ENCODE assay signal across 19 cellular contexts in the genomic region with DNA sequence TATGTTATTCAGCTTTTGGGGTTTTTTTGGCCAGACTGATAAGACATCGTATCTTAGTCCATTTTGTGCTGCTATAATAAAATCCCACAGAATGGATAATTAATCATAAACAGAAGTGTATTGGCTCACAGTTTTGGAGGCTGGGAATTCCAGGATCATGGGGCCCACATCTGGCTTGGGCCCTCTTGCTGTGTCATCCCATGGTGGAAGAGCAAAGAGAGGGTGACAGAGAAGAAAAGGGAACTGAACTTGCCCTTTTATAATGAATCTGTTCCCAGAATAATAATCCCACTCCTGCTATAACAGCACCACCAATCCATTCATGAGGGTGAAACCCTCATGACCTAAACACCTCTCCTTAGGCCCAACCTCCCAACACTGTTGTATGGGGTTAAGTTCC. TPM values are rescaled to one million over a fixed set of nuclear protein-coding genes. Genes with fewer than 3 reads are reported as not detected.
DNase-seq lines count a peak whose midpoint lies in the region; ATAC-seq, FAIRE-seq and TF ChIP-seq lines count a peak whose summit lies in the region.
"Had no signal": no experiment of that assay in that cellular context is flagged by ENCODE, and none has a peak within 500 bp of the region (broad histone marks: within the 10 kb centered on the region; RNA-seq: fewer than 3 reads in every experiment).

No MANE protein-coding gene starts in this region.

- RAD21 ChIA-PET in HCT116 (lab: Charles Lee; ENCODE audit: low non-redundant PET in 1 of 2, low total read pairs in 2 of 2, uncharacterized antibody in 2 of 2, unreplicated experiment in 2 of 2), result no interaction called here
- RAD21 ChIA-PET in GM12878 (lab: Charles Lee; ENCODE audit: unreplicated experiment), result interaction anchor here (1.2 kb wide), 2 partner anchors 11 to 44 kb away, joined by 3 to 5 read pairs; no protein-coding TSS in a partner anchor

- H3K9me3 ChIP-seq in HCT116 (ENCODE audit: control insufficient read depth in 1 of 2, insufficient read depth in 1 of 2, low read depth in 1 of 2, low read length in 2 of 2) (no peaks in the 10 kb centered on the region), GM12878 (replicated peaks; ENCODE audit: control insufficient read depth, insufficient read depth, low read length) (no peaks in the 10 kb centered on the region)

- ATAC-seq in HCT116 (no peak), GM12878 (no peak), GM18858 (IDR thresholded peaks at IDR 0.05; ENCODE audit: unreplicated experiment) (no peak), GM19035 (IDR thresholded peaks at IDR 0.05; ENCODE audit: unreplicated experiment) (no peak)
- ATAC-seq in stimulated activated effector memory CD8-positive, alpha-beta T cell treated with anti-CD3 and anti-CD28 coated beads, Interleukin-12 subunit alpha, Interleukin-12 subunit beta, amount 100 ng/mL, for 72 hours, result no peak

- POLR2A ChIA-PET in HCT116 (lab: Charles Lee) (no interaction called here), GM12878 (lab: Charles Lee) (interaction anchor here (1.1 to 2.3 kb wide), 2 partner anchors 13 to 20 kb away, joined by 3 to 11 read pairs; no protein-coding TSS in a partner anchor)

- H3K36me3 Mint-ChIP-seq in stimulated activated effector memory CD8-positive, alpha-beta T cell treated with anti-CD3 and anti-CD28 coated beads, Interleukin-12 subunit alpha, Interleukin-12 subunit beta, amount 100 ng/mL, for 72 hours, result peaks cover 5% of the 10 kb centered on the region

- H3K4me3 ChIP-seq in HCT116 (replicated peaks in 1 of 2; ENCODE audit: low read depth in 1 of 2, low read length in 2 of 2) (no peak overlapping the region), GM12878 (no peak overlapping the region)
- H3K4me3 ChIP-seq: PC-9 had no signal

- H4K20me1 ChIP-seq in HCT116 (ENCODE audit: insufficient read depth) (no peaks in the 10 kb centered on the region), GM12878 (ENCODE audit: control insufficient read depth, insufficient read depth) (no peaks in the 10 kb centered on the region)

- H3K4me3 Mint-ChIP-seq in stimulated activated effector memory CD8-positive, alpha-beta T cell treated with anti-CD3 and anti-CD28 coated beads, Interleukin-12 subunit alpha, Interleukin-12 subunit beta, amount 100 ng/mL, for 72 hours, result no peak overlapping the region

- TF ChIP-seq RAD21 in HCT116 (IDR thresholded peaks at IDR 0.05; ENCODE audit: low read depth) (no peak), GM12878 (IDR thresholded peaks at IDR 0.05; ENCODE audit: insufficient read depth, low read depth, low read length) (no peak)

- H3K36me3 ChIP-seq in HCT116 (ENCODE audit: control insufficient read depth in 1 of 2, insufficient read depth in 2 of 2, low read length in 2 of 2) (no peaks in the 10 kb centered on the region), GM12878 (ENCODE audit: control insufficient read depth in 2 of 2, insufficient read depth in 2 of 2, low read length in 1 of 2) (no peaks in the 10 kb centered on the region)

- no peak for TF ChIP-seq EP300 in GM12878 (IDR thresholded peaks at IDR 0.05; ENCODE audit: borderline replicate concordance in 1 of 2, control insufficient read depth in 1 of 2, low read depth in 2 of 2, low read length in 2 of 2)

- TF ChIP-seq POLR2A in HCT116 (IDR thresholded peaks at IDR 0.05; ENCODE audit: borderline replicate concordance, extremely low read depth, insufficient read depth, insufficient read length) (no peak), GM12878 (IDR thresholded peaks at IDR 0.05; ENCODE audit: low read depth, low read length) (no peak)

- SMC1A ChIA-PET in GM12878 (lab: Charles Lee; ENCODE audit: uncharacterized antibody, unreplicated experiment), result interaction anchor here (1.1 to 1.6 kb wide), 3 partner anchors 8 to 19 kb away, joined by 3 to 5 read pairs (median 5); a partner anchor contains a TSS

- H2AFZ ChIP-seq in HCT116 (ENCODE audit: low read depth, low read length, poor library complexity, severe bottlenecking) (peak overlapping the region; percentile 69), GM12878 (ENCODE audit: control insufficient read depth, low read depth, low read length) (no peak overlapping the region)
- H2AFZ ChIP-seq: PC-9 had no signal

- no peak overlapping the region for H3K4me2 ChIP-seq in HCT116 (ENCODE audit: low read length)
- H3K4me2 ChIP-seq in GM12878 (ENCODE audit: control insufficient read depth, insufficient read depth), result no peak overlapping the region
- H3K4me2 ChIP-seq: PC-9 had no signal

- peaks cover 24% of the 10 kb centered on the region for H3K4me1 Mint-ChIP-seq in stimulated activated effector memory CD8-positive, alpha-beta T cell treated with anti-CD3 and anti-CD28 coated beads, Interleukin-12 subunit alpha, Interleukin-12 subunit beta, amount 100 ng/mL, for 72 hours

- FAIRE-seq in GM12878 (lab: Jason Lieb, UNC), result no peak
- FAIRE-seq: G401.6 had no signal

- intact Hi-C loops in HCT116 (cut with micrococcal nuclease) (no loop called here), GM12878 (cut with micrococcal nuclease; ENCODE audit: unreplicated experiment) (no loop called here)

- no peak overlapping the region for H3K27ac ChIP-seq in HCT116 (ENCODE audit: low read depth, low read length)
- H3K27ac ChIP-seq in GM12878 (ENCODE audit: control insufficient read depth, insufficient read depth), result no peak overlapping the region; the same call in 1 of the 2 replicates
- H3K27ac ChIP-seq: C4-2B, PC-9 had no signal

- H3K4me1 ChIP-seq in HCT116 (ENCODE audit: control insufficient read depth in 1 of 2, insufficient read depth in 2 of 2, low read length in 2 of 2) (peaks cover 19 to 55% of the 10 kb centered on the region in 2 experiments), GM12878 (ENCODE audit: control insufficient read depth, insufficient read depth, low read length) (peaks cover 43% of the 10 kb centered on the region)

- BruUV-seq in HCT116 (replicated peaks; lab: Mats Ljungman, UMichigan), result no TSS peak
- BruUV-seq in GM12878 (replicated peaks; lab: Mats Ljungman, UMichigan), result no TSS peak

- H3K27ac Mint-ChIP-seq in stimulated activated effector memory CD8-positive, alpha-beta T cell treated with anti-CD3 and anti-CD28 coated beads, Interleukin-12 subunit alpha, Interleukin-12 subunit beta, amount 100 ng/mL, for 72 hours, result peak overlapping the region; percentile 13

- H3K27me3 ChIP-seq in HCT116 (ENCODE audit: insufficient read depth, low read length), result no peaks in the 10 kb centered on the region
- no peaks in the 10 kb centered on the region for H3K27me3 ChIP-seq in GM12878 (replicated peaks in 1 of 2; ENCODE audit: control insufficient read depth in 2 of 2, insufficient read depth in 2 of 2, low read length in 1 of 2)

- DNase-seq in CD1c-positive myeloid dendritic cell (ENCODE audit: extremely low spot score) (peak; percentile 35), HCT116 (ENCODE audit: low read depth, low spot score) (no peak), GM12878 (ENCODE audit: low read depth, low spot score) (no peak), NCI-H69 (lab: John Stamatoyannopoulos, UW) (no peak)
- no peak for DNase-seq in stimulated activated effector memory CD8-positive, alpha-beta T cell treated with anti-CD3 and anti-CD28 coated beads, Interleukin-12 subunit alpha, Interleukin-12 subunit beta, amount 100 ng/mL, for 72 hours (ENCODE audit: low spot score in 2 of 2)
- DNase-seq: Calu3, DMS79, IMR-90, NCI-H1436 treated with DMSO at 0.1 percent for 48 hours, NCI-H2081 treated with DMSO at 0.1 percent for 48 hours, NCI-H226, NCI-H526 treated with DMSO at 0.1 percent for 48 hours, PC-9, T-helper 1 cell had no signal

- WGBS in GM12878 (ENCODE audit: insufficient coverage, insufficient replicate concordance, low lambda C conversion rate, missing lambda C conversion rate), result 100% methylated on average over 1 of the region's 1 CpG

- CTCF ChIA-PET in HCT116 (lab: Charles Lee), result interaction anchor here (0.9 kb wide), 1 partner anchor 17 kb away, joined by 3 read pairs; no protein-coding TSS in a partner anchor
- CTCF ChIA-PET in GM12878 (lab: Yijun Ruan, JAX), result interaction anchor here (1.3 kb wide), 1 partner anchor 14 kb away, joined by 4 read pairs; no protein-coding TSS in a partner anchor

- H3K9ac ChIP-seq in HCT116 (ENCODE audit: low read length), result no peak overlapping the region
- no peak overlapping the region for H3K9ac ChIP-seq in GM12878 (ENCODE audit: control insufficient read depth, insufficient read depth, low read length)

- no peaks in the 10 kb centered on the region for H3K9me2 ChIP-seq in HCT116 (ENCODE audit: insufficient read depth)

- no peaks in the 10 kb centered on the region for H3K79me2 ChIP-seq in HCT116 (ENCODE audit: insufficient read depth, low read length)
- H3K79me2 ChIP-seq in GM12878 (ENCODE audit: control insufficient read depth, insufficient read depth, low read length), result no peaks in the 10 kb centered on the region

- in situ Hi-C loops in GM12878 (cut with MboI), result no loop called here

- TF ChIP-seq CTCF in HCT116 (IDR thresholded peaks at IDR 0.05 in 2 of 3, conservative IDR thresholded peaks at IDR 0.05 in 1 of 3; ENCODE audit: borderline replicate concordance in 1 of 3, insufficient read depth in 1 of 3, low read depth in 2 of 3, low read length in 2 of 3), result no peak
- no peak for TF ChIP-seq CTCF in GM12878 (IDR thresholded peaks at IDR 0.05 in 2 of 3, conservative IDR thresholded peaks at IDR 0.05 in 1 of 3; ENCODE audit: control insufficient read depth in 2 of 3, extremely low read depth in 1 of 3, insufficient read depth in 1 of 3, low read depth in 3 of 3, low read length in 3 of 3)

- no peaks in the 10 kb centered on the region for H3K9me3 Mint-ChIP-seq in stimulated activated effector memory CD8-positive, alpha-beta T cell treated with anti-CD3 and anti-CD28 coated beads, Interleukin-12 subunit alpha, Interleukin-12 subunit beta, amount 100 ng/mL, for 72 hours

RNA-seq across cellular contexts. Expression of a gene that starts 17.5 kb away (rescaled TPM):
- not detected for total RNA-seq in HCT116 (2021; ENCODE audit: unreplicated experiment)
- 0.04 TPM in 1 of 2 replicates, not detected in the other for polyA plus RNA-seq in HCT116 (2012)
- 199 and 205 TPM in 2 replicates for total RNA-seq in GM12878 (2013; cell fraction: nucleolus; rRNA removed)
- 97.3 and 105 TPM in 2 replicates for total RNA-seq in GM12878 (2014; rRNA removed)
- 53.3 and 54.3 TPM in 2 replicates for total RNA-seq in GM12878 (2014; rRNA removed; fragmentation: Illumina TruSeq; extraction: Trizol)
- total RNA-seq in GM12878 (2021), result 80.2 and 83.8 TPM in 2 replicates
- 34.5 TPM for polyA plus RNA-seq in GM12878 (2011; ENCODE audit: low read depth)
- 129 and 193 TPM in 2 replicates for polyA plus RNA-seq in GM12878 (2011; rRNA removed)
- 212 and 255 TPM in 2 replicates for polyA plus RNA-seq in GM12878 (2011; cell fraction: cytosol; rRNA removed)
- 826 and 1,005 TPM in 2 replicates for polyA plus RNA-seq in GM12878 (2011; cell fraction: nucleus; rRNA removed)
- polyA plus RNA-seq in GM12878 (2012), result 59.3 and 73.9 TPM in 2 replicates
- 59.5 and 80.8 TPM in 2 replicates for polyA plus RNA-seq in GM12878 (2014; fragmentation: Illumina TruSeq; extraction: Trizol)
- polyA plus RNA-seq in GM12878 (2014; fragmentation: Nextera tagmentation; extraction: Ambion mirVana), result 10 to 100 TPM; 10.9 to 13.1 TPM
- polyA plus RNA-seq in GM12878 (2014; rRNA removed), result 108 and 127 TPM in 2 replicates
- 10 to 100 TPM; 60.1 to 68.6 TPM for polyA plus RNA-seq in GM12878 (2016; fragmentation: Nextera tagmentation; extraction: Ambion mirVana)
- polyA minus RNA-seq in GM12878 (2011; rRNA and poly(A)+ RNA removed), result 91.0 and 144 TPM in 2 replicates
- 35.3 and 38.5 TPM in 2 replicates for polyA minus RNA-seq in GM12878 (2011; cell fraction: cytosol; rRNA and poly(A)+ RNA removed)
- 102 and 127 TPM in 2 replicates for polyA minus RNA-seq in GM12878 (2011; cell fraction: nucleus; rRNA and poly(A)+ RNA removed)
- total RNA-seq: Calu3, H4, IMR-90, PC-9 had no signal
- polyA plus RNA-seq: IMR-90 had no signal

RNA-seq across cellular contexts. Expression of a gene that starts 19.5 kb away (rescaled TPM):
- total RNA-seq in HCT116 (2021; ENCODE audit: unreplicated experiment), result 14.8 TPM
- polyA plus RNA-seq in HCT116 (2012), result 10.0 and 22.0 TPM in 2 replicates
- 20.9 and 21.2 TPM in 2 replicates for total RNA-seq in GM12878 (2013; cell fraction: nucleolus; rRNA removed)
- total RNA-seq in GM12878 (2014; rRNA removed), result 79.4 and 89.5 TPM in 2 replicates
- 30.1 and 35.1 TPM in 2 replicates for total RNA-seq in GM12878 (2014; rRNA removed; fragmentation: Illumina TruSeq; extraction: Trizol)
- 70.3 and 81.4 TPM in 2 replicates for total RNA-seq in GM12878 (2021)
- 41.1 TPM for polyA plus RNA-seq in GM12878 (2011; ENCODE audit: low read depth)
- 81.1 and 113 TPM in 2 replicates for polyA plus RNA-seq in GM12878 (2011; rRNA removed)
- 134 and 138 TPM in 2 replicates for polyA plus RNA-seq in GM12878 (2011; cell fraction: cytosol; rRNA removed)
- polyA plus RNA-seq in GM12878 (2011; cell fraction: nucleus; rRNA removed), result 40.8 and 41.8 TPM in 2 replicates
- 76.1 and 123 TPM in 2 replicates for polyA plus RNA-seq in GM12878 (2012)
- 36.6 and 41.3 TPM in 2 replicates for polyA plus RNA-seq in GM12878 (2014; fragmentation: Illumina TruSeq; extraction: Trizol)
- 10 to 100 TPM in 1 of 2 experiments, 1 to 10 TPM in 1; 5.6 to 21.0 TPM for polyA plus RNA-seq in GM12878 (2014; fragmentation: Nextera tagmentation; extraction: Ambion mirVana)
- 63.9 and 67.7 TPM in 2 replicates for polyA plus RNA-seq in GM12878 (2014; rRNA removed)
- 100 to 1,000 TPM in 1 of 2 experiments, 10 to 100 TPM in 1; 97.0 to 123 TPM for polyA plus RNA-seq in GM12878 (2016; fragmentation: Nextera tagmentation; extraction: Ambion mirVana)
- 19.2 and 36.0 TPM in 2 replicates for polyA minus RNA-seq in GM12878 (2011; rRNA and poly(A)+ RNA removed)
- 26.6 and 31.1 TPM in 2 replicates for polyA minus RNA-seq in GM12878 (2011; cell fraction: cytosol; rRNA and poly(A)+ RNA removed)
- polyA minus RNA-seq in GM12878 (2011; cell fraction: nucleus; rRNA and poly(A)+ RNA removed), result 6.8 and 7.5 TPM in 2 replicates

RNA-seq across cellular contexts. Expression of a gene that starts 48.6 kb away (rescaled TPM):
- total RNA-seq in HCT116 (2021; ENCODE audit: unreplicated experiment) (33.7 TPM), GM12878 (2014; rRNA removed) (1.1 and 2.0 TPM in 2 replicates), GM12878 (2014; rRNA removed; fragmentation: Illumina TruSeq; extraction: Trizol) (0.85 and 1.1 TPM in 2 replicates), GM12878 (2021) (10.6 and 13.0 TPM in 2 replicates)
- 26.1 and 30.5 TPM in 2 replicates for polyA plus RNA-seq in HCT116 (2012)
- total RNA-seq in GM12878 (2013; cell fraction: nucleolus; rRNA removed), result 19.7 and 22.3 TPM in 2 replicates
- polyA plus RNA-seq in GM12878 (2011; ENCODE audit: low read depth), result 2.3 TPM
- polyA plus RNA-seq in GM12878 (2011; rRNA removed) (1.1 and 1.2 TPM in 2 replicates), GM12878 (2014; fragmentation: Illumina TruSeq; extraction: Trizol) (1.3 and 1.9 TPM in 2 replicates), GM12878 (2014; fragmentation: Nextera tagmentation; extraction: Ambion mirVana) (under 1 TPM; 0.21 to 0.26 TPM), GM12878 (2014; rRNA removed) (5.3 and 7.4 TPM in 2 replicates), GM12878 (2016; fragmentation: Nextera tagmentation; extraction: Ambion mirVana) (1 to 10 TPM; 1.4 to 2.0 TPM)
- 1.3 and 1.6 TPM in 2 replicates for polyA plus RNA-seq in GM12878 (2011; cell fraction: cytosol; rRNA removed)
- 7.1 and 10.9 TPM in 2 replicates for polyA plus RNA-seq in GM12878 (2011; cell fraction: nucleus; rRNA removed)
- polyA plus RNA-seq in GM12878 (2012), result 4.1 and 6.0 TPM in 2 replicates
- polyA minus RNA-seq in GM12878 (2011; rRNA and poly(A)+ RNA removed), result 2.3 and 2.4 TPM in 2 replicates
- polyA minus RNA-seq in GM12878 (2011; cell fraction: cytosol; rRNA and poly(A)+ RNA removed), result 2.8 and 4.8 TPM in 2 replicates
- polyA minus RNA-seq in GM12878 (2011; cell fraction: nucleus; rRNA and poly(A)+ RNA removed), result 3.5 and 4.5 TPM in 2 replicates

Comparison
In these comparisons a context has a peak if more than half of its experiments do, and no peak if none do; other contexts are left out.
1. RNA of a gene that starts 17.5 kb away (total RNA-seq): 53.3 to 205 TPM in GM12878; not detected in HCT116 (single experiment); every median in the first group is over 10 times any median in the second.